In the genomic region with DNA sequence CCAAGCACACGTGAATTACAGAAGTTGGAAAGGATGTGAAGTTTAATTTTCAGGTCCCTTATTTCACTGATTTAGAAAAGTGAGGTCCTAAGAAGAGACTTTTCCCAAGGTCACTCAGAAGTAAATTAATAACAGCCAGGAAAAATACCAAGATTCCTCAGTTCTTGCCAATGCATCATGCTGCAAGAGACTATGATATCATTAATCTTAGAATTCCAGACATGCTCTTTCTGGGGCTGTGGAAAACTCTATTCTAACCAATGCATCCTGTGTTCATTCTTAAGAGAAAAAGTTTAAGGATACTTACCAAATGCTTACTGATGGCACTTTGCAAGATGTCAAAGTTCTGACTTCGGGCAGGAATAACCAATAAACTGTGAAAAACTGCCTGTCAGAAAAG, we compare ENCODE assay signal across 1 cellular context.
TF ChIP-seq lines count a peak whose summit lies in the region.

No MANE protein-coding gene starts in this region.

TF ChIP-seq in SK-N-SH, 30 proteins besides CTCF, POLR2A, EP300 and RAD21:
- TF ChIP-seq TEAD4 (IDR thresholded peaks at IDR 0.05; ENCODE audit: borderline replicate concordance, insufficient read depth): peak; percentile 68; the same call in 1 of the 2 replicates
- TF ChIP-seq FOXM1 (IDR thresholded peaks at IDR 0.05; ENCODE audit: low read depth): no peak
- no peak for TF ChIP-seq YY1 (IDR thresholded peaks at IDR 0.05; ENCODE audit: low read depth)
- TF ChIP-seq, protein P1, sequence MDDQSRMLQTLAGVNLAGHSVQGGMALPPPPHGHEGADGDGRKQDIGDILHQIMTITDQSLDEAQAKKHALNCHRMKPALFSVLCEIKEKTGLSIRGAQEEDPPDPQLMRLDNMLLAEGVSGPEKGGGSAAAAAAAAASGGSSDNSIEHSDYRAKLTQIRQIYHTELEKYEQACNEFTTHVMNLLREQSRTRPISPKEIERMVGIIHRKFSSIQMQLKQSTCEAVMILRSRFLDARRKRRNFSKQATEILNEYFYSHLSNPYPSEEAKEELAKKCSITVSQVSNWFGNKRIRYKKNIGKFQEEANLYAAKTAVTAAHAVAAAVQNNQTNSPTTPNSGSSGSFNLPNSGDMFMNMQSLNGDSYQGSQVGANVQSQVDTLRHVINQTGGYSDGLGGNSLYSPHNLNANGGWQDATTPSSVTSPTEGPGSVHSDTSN (IDR thresholded peaks at IDR 0.05): peak; percentile 76
- no peak for TF ChIP-seq NRF1 (IDR thresholded peaks at IDR 0.05; ENCODE audit: low read depth, low read length)
- 0 out of 2 replicates have a peak, but pooled peaks have one; percentile 26 for TF ChIP-seq FOSL2 (IDR thresholded peaks at IDR 0.05; ENCODE audit: borderline replicate concordance, low read depth)
- peak; percentile 30 for TF ChIP-seq JUND (IDR thresholded peaks at IDR 0.05)
- TF ChIP-seq NFIC (IDR thresholded peaks at IDR 0.05; ENCODE audit: borderline replicate concordance): peak; percentile 41; the same call in 1 of the 2 replicates
- peak; percentile 75 for TF ChIP-seq TCF12 (IDR thresholded peaks at IDR 0.05)
